16 cellular contexts compared by ENCODE assay signal in the genomic region with DNA sequence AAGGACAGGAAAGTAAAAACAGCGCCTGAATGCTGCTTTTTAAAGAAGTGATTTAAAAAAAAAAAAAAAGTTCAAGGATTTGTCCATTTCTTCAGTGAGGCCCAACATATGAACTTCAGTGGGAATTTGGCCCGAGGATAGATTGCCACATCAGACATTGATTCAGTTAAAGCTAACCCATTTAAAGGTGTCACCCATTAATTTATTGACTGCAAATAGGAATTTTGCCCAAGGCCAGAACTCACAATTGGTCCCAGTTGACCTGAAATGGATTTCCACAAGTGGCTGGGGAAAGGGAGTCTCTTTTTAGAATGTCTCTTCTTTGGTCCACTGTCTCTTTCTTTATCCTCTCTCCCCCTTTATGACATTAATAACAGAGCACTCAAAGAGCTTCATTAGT.
DNase-seq lines count a peak whose midpoint lies in the region; ATAC-seq and TF ChIP-seq lines count a peak whose summit lies in the region.
"Had no signal": no experiment of that assay in that cellular context is flagged by ENCODE, and none has a peak within 500 bp of the region (broad histone marks: within the 10 kb centered on the region; RNA-seq: fewer than 3 reads in every experiment).

No MANE protein-coding gene starts in this region.

- H3K9ac ChIP-seq in DND-41 (ENCODE audit: low read depth, low read length) (no peak overlapping the region; the same call in 1 of the 2 replicates), smooth muscle cell (ENCODE audit: low read depth) (no peak overlapping the region)

- no peaks in the 10 kb centered on the region for H4K20me1 ChIP-seq in DND-41 (ENCODE audit: insufficient read depth, low read length)
- no peaks in the 10 kb centered on the region for H4K20me1 ChIP-seq in smooth muscle cell (ENCODE audit: low read depth)

- peak overlapping the region; percentile 47 for H3K4me2 ChIP-seq in DND-41 (ENCODE audit: insufficient read depth, low read length)
- peak overlapping the region; percentile 68 for H3K4me2 ChIP-seq in smooth muscle cell

- 52% methylated on average over 2 of the region's 2 CpGs for WGBS in smooth muscle cell (ENCODE audit: low lambda C conversion rate)

- no peak overlapping the region; the same call in 1 of the 2 replicates for H2AFZ ChIP-seq in DND-41 (ENCODE audit: low read depth, low read length)
- H2AFZ ChIP-seq in smooth muscle cell (ENCODE audit: low read depth) = peak overlapping the region; percentile 34

- H3K36me3 ChIP-seq in DND-41 (ENCODE audit: insufficient read depth, low read length) (no peaks in the 10 kb centered on the region), smooth muscle cell (ENCODE audit: low read depth) (no peaks in the 10 kb centered on the region)

- H3K4me3 ChIP-seq in DND-41 (ENCODE audit: low read depth in 1 of 2, low read length in 2 of 2) (no peak overlapping the region), smooth muscle cell (no peak overlapping the region)

- TF ChIP-seq CTCF in DND-41 (IDR thresholded peaks at IDR 0.05; ENCODE audit: borderline replicate concordance, extremely low read depth, low read length, poor library complexity, severe bottlenecking) (no peak), endothelial cell (IDR thresholded peaks at IDR 0.05; ENCODE audit: unreplicated experiment) (no peak), smooth muscle cell (IDR thresholded peaks at IDR 0.05; ENCODE audit: borderline replicate concordance, insufficient read depth, poor library complexity, severe bottlenecking) (no peak)

- no peak for ATAC-seq in activated naive CD4-positive, alpha-beta T cell treated with anti-CD3 and anti-CD28 coated beads, Interleukin-2, amount 50 U/mL, for 72 hours
- ATAC-seq in DND-41 (ENCODE audit: insufficient read depth, low read depth) = no peak
- ATAC-seq: PC-3 had no signal

- H3K4me1 ChIP-seq in DND-41 (ENCODE audit: insufficient read depth, low read length) (peaks cover 82% of the 10 kb centered on the region), smooth muscle cell (ENCODE audit: low read depth) (peaks cover 9% of the 10 kb centered on the region)

- H3K4me3 Mint-ChIP-seq in activated naive CD4-positive, alpha-beta T cell treated with anti-CD3 and anti-CD28 coated beads, Interleukin-2, amount 50 U/mL, for 24 hours = no peak overlapping the region
- H3K4me3 Mint-ChIP-seq in endothelial cell (ENCODE audit: unreplicated experiment) = no peak overlapping the region

- peaks cover 5% of the 10 kb centered on the region for H3F3A ChIP-seq in smooth muscle cell (ENCODE audit: low read depth)

- peaks cover 74% of the 10 kb centered on the region for H3K4me1 Mint-ChIP-seq in activated naive CD4-positive, alpha-beta T cell treated with anti-CD3 and anti-CD28 coated beads, Interleukin-2, amount 50 U/mL, for 24 hours
- H3K4me1 Mint-ChIP-seq in endothelial cell (ENCODE audit: unreplicated experiment) = peaks cover 42% of the 10 kb centered on the region

- no peaks in the 10 kb centered on the region for H3K27me3 Mint-ChIP-seq in activated naive CD4-positive, alpha-beta T cell treated with anti-CD3 and anti-CD28 coated beads, Interleukin-2, amount 50 U/mL, for 24 hours
- peaks cover 1% of the 10 kb centered on the region for H3K27me3 Mint-ChIP-seq in endothelial cell (ENCODE audit: unreplicated experiment)

- peak overlapping the region; percentile 80 for H3K27ac ChIP-seq in DND-41 (ENCODE audit: low read length)
- H3K27ac ChIP-seq in smooth muscle cell (ENCODE audit: low read depth) = peak overlapping the region; percentile 40
- H3K27ac ChIP-seq: RWPE1 had no signal

- no peaks in the 10 kb centered on the region for H3K79me2 ChIP-seq in DND-41 (ENCODE audit: insufficient read depth, low read length)
- H3K79me2 ChIP-seq in smooth muscle cell (ENCODE audit: low read depth) = no peaks in the 10 kb centered on the region

- peaks cover 4% of the 10 kb centered on the region for H3K9me3 Mint-ChIP-seq in activated naive CD4-positive, alpha-beta T cell treated with anti-CD3 and anti-CD28 coated beads, Interleukin-2, amount 50 U/mL, for 24 hours
- peaks cover 7 to 16% of the 10 kb centered on the region in 2 donors for H3K9me3 Mint-ChIP-seq in activated naive CD4-positive, alpha-beta T cell treated with anti-CD3 and anti-CD28 coated beads, Interleukin-2, amount 50 U/mL, for 72 hours
- no peaks in the 10 kb centered on the region for H3K9me3 Mint-ChIP-seq in endothelial cell (ENCODE audit: unreplicated experiment)

- no peaks in the 10 kb centered on the region for H3K9me3 ChIP-seq in DND-41 (ENCODE audit: insufficient read depth, low read length, severe bottlenecking)
- no peaks in the 10 kb centered on the region for H3K9me3 ChIP-seq in smooth muscle cell (replicated peaks; ENCODE audit: low read depth)

- H3K36me3 Mint-ChIP-seq in activated naive CD4-positive, alpha-beta T cell treated with anti-CD3 and anti-CD28 coated beads, Interleukin-2, amount 50 U/mL, for 24 hours = no peaks in the 10 kb centered on the region
- peaks cover 10 to 44% of the 10 kb centered on the region in 2 donors for H3K36me3 Mint-ChIP-seq in activated naive CD4-positive, alpha-beta T cell treated with anti-CD3 and anti-CD28 coated beads, Interleukin-2, amount 50 U/mL, for 72 hours
- H3K36me3 Mint-ChIP-seq in endothelial cell (ENCODE audit: low read depth, unreplicated experiment) = no peaks in the 10 kb centered on the region

- DNase-seq in activated naive CD4-positive, alpha-beta T cell treated with anti-CD3 and anti-CD28 coated beads, Interleukin-2, amount 50 U/mL, for 72 hours (ENCODE audit: low spot score in 2 of 2) = no peak
- DNase-seq in DND-41 (no peak), endothelial cell (ENCODE audit: low spot score) (no peak), smooth muscle cell (lab: John Stamatoyannopoulos, UW; ENCODE audit: unreplicated experiment) (no peak), epidermal melanocyte (ENCODE audit: insufficient read length, low spot score) (no peak), DMS53 (lab: John Stamatoyannopoulos, UW) (no peak)
- DNase-seq: C1 segment of cervical spinal cord, DMS79 treated with DMSO at 0.1 percent for 48 hours, KG1, NCI-H187, NCI-H2107, NCI-H510A, PC-3, SIG-M5 had no signal

- H3K27me3 ChIP-seq in DND-41 (ENCODE audit: insufficient read depth, low read length, poor library complexity) (no peaks in the 10 kb centered on the region), smooth muscle cell (ENCODE audit: low read depth) (no peaks in the 10 kb centered on the region)

- peak overlapping the region; percentile 76 for H3K27ac Mint-ChIP-seq in activated naive CD4-positive, alpha-beta T cell treated with anti-CD3 and anti-CD28 coated beads, Interleukin-2, amount 50 U/mL, for 24 hours
- peak overlapping the region in 1 of 2 donors; percentile 86 for H3K27ac Mint-ChIP-seq in activated naive CD4-positive, alpha-beta T cell treated with anti-CD3 and anti-CD28 coated beads, Interleukin-2, amount 50 U/mL, for 72 hours
- H3K27ac Mint-ChIP-seq in endothelial cell (ENCODE audit: unreplicated experiment) = peak overlapping the region; percentile 63
